In genomic region chr3:14606663-14607339, GRCh38 we compare ENCODE assay signal across 19 cellular contexts.
"Had no signal": no experiment of that assay in that cellular context is flagged by ENCODE, and none has a peak within 500 bp of the region (broad histone marks: within the 10 kb centered on the region; RNA-seq: fewer than 3 reads in every experiment).

No MANE protein-coding gene starts in this region.

- H3K36me3 Mint-ChIP-seq: stimulated activated effector memory CD8-positive, alpha-beta T cell treated with anti-CD3 and anti-CD28 coated beads, Interleukin-12 subunit alpha, Interleukin-12 subunit beta, amount 100 ng/mL, for 72 hours had no signal

- H3K9me3 ChIP-seq: adrenal gland, body of pancreas, esophagus squamous epithelium had no signal

- H3K9me3 Mint-ChIP-seq: activated CD4-positive, alpha-beta T cell treated with anti-CD3 and anti-CD28 coated beads, Interleukin-2, amount 10 ng/mL, durations not matched to agents 7 days and 5 days; dendritic cell treated with granulocyte-macrophage colony-stimulating factor and Interleukin-4, amounts not matched to agents 40 ng/mL and 50 ng/mL, for 4 days had no signal

- H3K4me3 Mint-ChIP-seq: activated CD4-positive, alpha-beta T cell treated with anti-CD3 and anti-CD28 coated beads, Interleukin-2, amount 10 ng/mL, durations not matched to agents 7 days and 5 days; dendritic cell treated with granulocyte-macrophage colony-stimulating factor and Interleukin-4, amounts not matched to agents 40 ng/mL and 50 ng/mL, for 4 days; naive B cell; stimulated activated effector memory CD8-positive, alpha-beta T cell treated with anti-CD3 and anti-CD28 coated beads, Interleukin-12 subunit alpha, Interleukin-12 subunit beta, amount 100 ng/mL, for 72 hours; T-helper 17 cell had no signal

- H3K4me1 ChIP-seq: parathyroid adenoma had no signal

- H3K27ac Mint-ChIP-seq: activated CD4-positive, alpha-beta T cell treated with anti-CD3 and anti-CD28 coated beads, Interleukin-2, amount 10 ng/mL, durations not matched to agents 7 days and 5 days; dendritic cell treated with granulocyte-macrophage colony-stimulating factor and Interleukin-4, amounts not matched to agents 40 ng/mL and 50 ng/mL, for 4 days; naive B cell; stimulated activated effector memory CD8-positive, alpha-beta T cell treated with anti-CD3 and anti-CD28 coated beads, Interleukin-12 subunit alpha, Interleukin-12 subunit beta, amount 100 ng/mL, for 72 hours; T-helper 17 cell had no signal

- H3K4me1 Mint-ChIP-seq: stimulated activated effector memory CD8-positive, alpha-beta T cell treated with anti-CD3 and anti-CD28 coated beads, Interleukin-12 subunit alpha, Interleukin-12 subunit beta, amount 100 ng/mL, for 72 hours had no signal

- H3K4me3 ChIP-seq: adrenal gland, body of pancreas, esophagus squamous epithelium, lung, smooth muscle cell, tibial nerve had no signal

- H3K27ac ChIP-seq: adrenal gland, body of pancreas, esophagus squamous epithelium, parathyroid adenoma, tibial nerve had no signal

- ATAC-seq: body of pancreas; stimulated activated effector memory CD8-positive, alpha-beta T cell treated with anti-CD3 and anti-CD28 coated beads, Interleukin-12 subunit alpha, Interleukin-12 subunit beta, amount 100 ng/mL, for 72 hours; T-helper 17 cell had no signal

- FAIRE-seq: TTC549 had no signal

- H3K36me3 ChIP-seq: adrenal gland, esophagus squamous epithelium, tibial nerve had no signal

- DNase-seq: activated CD4-positive, alpha-beta T cell treated with anti-CD3 and anti-CD28 coated beads, Interleukin-2, amount 10 ng/mL, durations not matched to agents 7 days and 5 days; activated CD4-positive, CD25-positive, alpha-beta regulatory T cell; activated CD8-positive, alpha-beta memory T cell treated with anti-CD3 and anti-CD28 coated beads for 24 hours; activated naive CD4-positive, alpha-beta T cell treated with anti-CD3 and anti-CD28 coated beads, Interleukin-2, amount 50 U/mL, for 16 hours; body of pancreas; cerebellar nuclear complex; esophagus squamous epithelium; foreskin melanocyte; head of caudate nucleus; naive B cell; T-helper 17 cell had no signal
